9 cellular contexts compared by ENCODE assay signal in the genomic region with DNA sequence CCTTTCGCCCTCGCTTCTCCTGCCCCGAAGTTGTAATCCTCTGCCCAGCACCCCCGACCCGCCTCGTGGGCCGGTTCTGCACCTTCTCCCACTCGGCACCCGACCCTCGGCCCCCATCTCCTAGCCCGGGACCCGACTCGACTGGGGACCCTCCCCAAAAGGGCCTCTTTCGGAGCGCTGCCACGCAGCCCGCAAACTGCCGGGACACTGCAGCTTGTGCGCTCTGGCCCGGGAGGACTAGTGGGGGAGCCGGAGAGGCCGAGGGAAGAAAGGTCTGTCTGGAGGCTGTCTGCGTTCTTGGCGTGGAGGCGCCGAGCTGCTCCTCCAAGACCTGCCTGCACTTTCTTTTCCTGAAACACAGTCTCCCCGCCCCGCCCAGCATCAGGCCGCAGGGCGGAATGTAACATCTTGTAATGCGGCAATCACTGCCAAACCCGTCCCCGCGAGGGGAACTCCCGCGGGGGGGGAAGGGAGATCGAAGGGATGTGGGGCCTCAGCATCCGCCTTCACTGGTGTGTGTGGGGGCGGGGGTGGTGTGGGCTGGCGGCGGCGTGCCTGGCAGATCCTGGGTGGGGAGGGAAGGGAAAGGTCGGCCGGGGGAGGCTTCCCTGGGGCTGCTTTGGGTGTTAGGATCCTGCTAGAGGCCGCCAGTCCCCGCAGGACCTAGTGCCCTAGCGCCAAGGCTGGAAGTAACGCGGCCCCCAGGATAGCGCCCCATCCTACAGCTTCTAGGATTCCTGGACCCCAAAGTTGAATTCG. TPM values are rescaled to one million over a fixed set of nuclear protein-coding genes. Genes with fewer than 3 reads are reported as not detected.
DNase-seq lines count a peak whose midpoint lies in the region; ATAC-seq and TF ChIP-seq lines count a peak whose summit lies in the region.
"Had no signal": no experiment of that assay in that cellular context is flagged by ENCODE, and none has a peak within 500 bp of the region (broad histone marks: within the 10 kb centered on the region; RNA-seq: fewer than 3 reads in every experiment).

No MANE protein-coding gene starts in this region.

- H3K36me3 Mint-ChIP-seq in activated CD4-positive, alpha-beta T cell treated with anti-CD3 and anti-CD28 coated beads for 36 hours (ENCODE audit: low read depth) = no peaks in the 10 kb centered on the region

- H3K9me3 Mint-ChIP-seq in activated CD4-positive, alpha-beta T cell treated with anti-CD3 and anti-CD28 coated beads for 36 hours (ENCODE audit: low read depth) = no peaks in the 10 kb centered on the region

- no peak overlapping the region for H3K27ac Mint-ChIP-seq in activated CD4-positive, alpha-beta T cell treated with anti-CD3 and anti-CD28 coated beads for 36 hours

- H3K36me3 ChIP-seq in MM.1S (replicated peaks; ENCODE audit: insufficient read depth, low read length) (no peaks in the 10 kb centered on the region), mesodermal cell (ENCODE audit: control insufficient read depth, insufficient read depth, low read length) (peaks cover 4% of the 10 kb centered on the region), stomach smooth muscle (ENCODE audit: control insufficient read depth in 2 of 2, insufficient read depth in 2 of 2, low read length in 2 of 2) (no peaks in the 10 kb centered on the region)

- no peaks in the 10 kb centered on the region for H3F3A ChIP-seq in MM.1S (ENCODE audit: insufficient read depth, low read length)

- ATAC-seq in activated CD4-positive, alpha-beta T cell treated with anti-CD3 and anti-CD28 coated beads for 36 hours = peak; percentile 56
- ATAC-seq in GM21737 (IDR thresholded peaks at IDR 0.05; ENCODE audit: unreplicated experiment) = no peak

- H3K4me1 ChIP-seq in MM.1S (ENCODE audit: low read length) (no peaks in the 10 kb centered on the region), mesodermal cell (ENCODE audit: control insufficient read depth, insufficient read depth, low read length, poor library complexity, severe bottlenecking) (peaks cover 38% of the 10 kb centered on the region), stomach smooth muscle (ENCODE audit: control insufficient read depth, insufficient read depth, low read length) (peaks cover 41% of the 10 kb centered on the region)

- H3K4me3 Mint-ChIP-seq in activated CD4-positive, alpha-beta T cell treated with anti-CD3 and anti-CD28 coated beads for 36 hours = peak overlapping the region; percentile 69

- peaks cover 92% of the 10 kb centered on the region for H3K27me3 ChIP-seq in MM.1S (replicated peaks; ENCODE audit: insufficient read depth, low read length)
- peaks cover 82 to 100% of the 10 kb centered on the region in 2 donors for H3K27me3 ChIP-seq in stomach smooth muscle (ENCODE audit: control insufficient read depth in 1 of 2, insufficient read depth in 2 of 2, low read length in 2 of 2)

- peak overlapping the region; percentile 81 for H2AFZ ChIP-seq in MM.1S (ENCODE audit: low read length)

- DNase-seq in GM10266 (ENCODE audit: extremely low spot score) (peak; percentile 80), MM.1S (peak; percentile 31), ecto neural progenitor cell (ENCODE audit: low spot score) (peak; percentile 78), hippocampal formation (lab: John Stamatoyannopoulos, UW) (no peak)
- DNase-seq in activated CD4-positive, alpha-beta T cell treated with anti-CD3 and anti-CD28 coated beads for 36 hours = peak; percentile 82

- H3K9me3 ChIP-seq in MM.1S (replicated peaks; ENCODE audit: insufficient read depth, low read length) (no peaks in the 10 kb centered on the region), mesodermal cell (ENCODE audit: control insufficient read depth, low read length) (no peaks in the 10 kb centered on the region), stomach smooth muscle (ENCODE audit: control insufficient read depth in 2 of 2, low read length in 2 of 2) (no peaks in the 10 kb centered on the region)

- intact Hi-C loops in activated CD4-positive, alpha-beta T cell treated with anti-CD3 and anti-CD28 coated beads for 36 hours (cut with DNase I, micrococcal nuclease) = loop anchor here in 1 of 2 experiments (1.0 kb wide), 1 partner anchor 10 kb away; the partner anchor contains the start of gene DLX1

- 0% methylated on average over 31 to 38 of the region's 51 CpGs for WGBS in mesodermal cell (ENCODE audit: insufficient coverage in 2 of 2), 2 experiments

- H3K9ac ChIP-seq in MM.1S (ENCODE audit: low read length) (no peak overlapping the region), stomach smooth muscle (ENCODE audit: low read length in 2 of 2) (no peak overlapping the region)

- H3K4me2 ChIP-seq in MM.1S (ENCODE audit: low read depth, low read length) = peak overlapping the region; percentile 88

- H3K27me3 Mint-ChIP-seq in activated CD4-positive, alpha-beta T cell treated with anti-CD3 and anti-CD28 coated beads for 36 hours = peaks cover 64% of the 10 kb centered on the region

- H3K9me2 ChIP-seq in MM.1S (replicated peaks; ENCODE audit: insufficient read depth, low read length) = no peaks in the 10 kb centered on the region

- peaks cover 42% of the 10 kb centered on the region for H3K4me1 Mint-ChIP-seq in activated CD4-positive, alpha-beta T cell treated with anti-CD3 and anti-CD28 coated beads for 36 hours

- POLR2A ChIA-PET in activated CD4-positive, alpha-beta T cell treated with anti-CD3 and anti-CD28 coated beads for 36 hours (lab: Charles Lee) = no interaction called here

- H3K79me2 ChIP-seq in MM.1S (ENCODE audit: low read length) = no peaks in the 10 kb centered on the region

- TF ChIP-seq CTCF in GM10266 (IDR thresholded peaks at IDR 0.05; ENCODE audit: control insufficient read depth, insufficient read depth, low read depth, missing control alignments) = no peak
- TF ChIP-seq CTCF in MM.1S (IDR thresholded peaks at IDR 0.05; ENCODE audit: low read length) = no peak

- CTCF ChIA-PET in activated CD4-positive, alpha-beta T cell treated with anti-CD3 and anti-CD28 coated beads for 36 hours (lab: Charles Lee) = interaction anchor here (0.7 to 1.8 kb wide), 6 partner anchors 9 to 735 kb away, joined by 3 to 11 read pairs (median 4); no protein-coding TSS in a partner anchor

- no peaks in the 10 kb centered on the region for H4K20me1 ChIP-seq in MM.1S (ENCODE audit: insufficient read depth, low read length)

- no peak overlapping the region for H3K27ac ChIP-seq in MM.1S (ENCODE audit: low read length)
- peak overlapping the region; percentile 93 for H3K27ac ChIP-seq in mesodermal cell (ENCODE audit: low read depth, low read length, severe bottlenecking)
- H3K27ac ChIP-seq in stomach smooth muscle (ENCODE audit: low read length) = no peak overlapping the region

- H3K4me3 ChIP-seq in MM.1S (ENCODE audit: low read length) (peak overlapping the region; percentile 73), mesodermal cell (ENCODE audit: extremely low read depth, insufficient read depth, low read length, poor library complexity, severe bottlenecking) (peak overlapping the region; percentile 45), stomach smooth muscle (ENCODE audit: low read length in 2 of 2) (peak overlapping the region; percentile 35 to 61)

RNA-seq across cellular contexts. Expression of gene DLX2, which starts 7.4 kb away (rescaled TPM):
- not detected for total RNA-seq in activated CD4-positive, alpha-beta T cell treated with anti-CD3 and anti-CD28 coated beads for 36 hours
- 18.4 TPM for polyA plus RNA-seq in mesodermal cell (2013, experiment 1 of 2)
- 13.4 TPM for polyA plus RNA-seq in mesodermal cell (2013, experiment 2 of 2)

RNA-seq across cellular contexts. Expression of gene DLX1, which starts 10.0 kb away (rescaled TPM):
- total RNA-seq in activated CD4-positive, alpha-beta T cell treated with anti-CD3 and anti-CD28 coated beads for 36 hours = not detected
- 17.1 TPM for polyA plus RNA-seq in mesodermal cell (2013, experiment 1 of 2)
- polyA plus RNA-seq in mesodermal cell (2013, experiment 2 of 2) = 13.8 TPM
- total RNA-seq: glomerular endothelial cell had no signal

Comparison
In these comparisons a context has a peak if more than half of its experiments do, and no peak if none do; other contexts are left out.
1. DNase-seq: peak in GM10266 (single experiment), MM.1S (single experiment), activated CD4-positive, alpha-beta T cell treated with anti-CD3 and anti-CD28 coated beads for 36 hours (single experiment) and ecto neural progenitor cell (single experiment); none in hippocampal formation (0 of 2).
2. Peak in every context shown above with its lines, with median percentiles within 50 percentile points of each other: H3K4me3 ChIP-seq.